ENCODE assay signal across 2 cellular contexts in the genomic region with DNA sequence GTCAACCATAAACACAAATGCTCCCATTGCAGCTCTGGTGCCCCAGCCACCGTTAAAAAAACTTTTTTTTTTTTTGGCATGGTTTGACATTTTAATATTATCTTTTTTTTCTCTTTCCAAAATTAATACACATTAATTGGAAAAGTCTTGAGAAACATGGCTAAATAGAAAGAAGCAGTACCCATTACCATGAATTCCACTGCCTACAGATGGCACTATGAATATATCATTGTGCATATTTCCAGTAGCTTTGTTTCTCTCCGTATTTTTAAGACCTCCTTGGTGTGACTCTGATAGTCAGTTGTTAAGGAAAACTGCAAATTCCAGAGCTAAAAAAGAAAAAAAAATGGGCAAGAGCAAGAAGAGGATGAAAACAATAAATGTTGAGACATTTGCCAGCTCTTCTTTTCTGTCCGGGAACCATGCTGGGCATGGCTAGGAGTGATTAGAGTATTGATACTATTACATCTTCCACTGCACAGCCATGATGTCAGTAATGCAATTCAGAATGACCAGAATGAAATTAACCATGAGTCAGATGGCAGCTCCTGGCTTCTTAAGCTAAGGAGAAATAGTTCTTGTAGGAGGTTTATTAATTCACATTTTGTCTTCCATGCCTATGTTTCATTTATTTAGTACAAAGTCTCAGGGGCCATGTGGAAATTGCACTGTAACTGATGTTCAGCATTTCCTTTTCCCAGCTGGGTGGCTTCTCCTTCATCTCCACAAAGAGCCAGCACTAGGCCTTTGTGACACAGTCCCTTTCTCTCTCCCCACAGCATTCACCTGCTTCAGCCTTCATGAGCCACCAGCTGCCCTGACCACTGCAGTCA.
TF ChIP-seq lines count a peak whose summit lies in the region.

No MANE protein-coding gene starts in this region.

TF ChIP-seq in HCT116, 20 proteins besides CTCF, POLR2A, EP300 and RAD21:
- TF ChIP-seq EZH2phosphoT487 (IDR thresholded peaks at IDR 0.05; ENCODE audit: borderline replicate concordance): no peak

TF ChIP-seq in SK-N-SH, 30 proteins besides CTCF, POLR2A, EP300 and RAD21:
- TF ChIP-seq SIN3A (IDR thresholded peaks at IDR 0.05; ENCODE audit: borderline replicate concordance, low read depth, low read length) (no peak), RCOR1 (IDR thresholded peaks at IDR 0.05; ENCODE audit: low read length) (no peak), JUND (IDR thresholded peaks at IDR 0.05) (no peak), SMC3 (IDR thresholded peaks at IDR 0.05; ENCODE audit: low read depth, low read length) (peak; percentile 26; the same call in 1 of the 2 replicates)
- TF ChIP-seq, protein P1, sequence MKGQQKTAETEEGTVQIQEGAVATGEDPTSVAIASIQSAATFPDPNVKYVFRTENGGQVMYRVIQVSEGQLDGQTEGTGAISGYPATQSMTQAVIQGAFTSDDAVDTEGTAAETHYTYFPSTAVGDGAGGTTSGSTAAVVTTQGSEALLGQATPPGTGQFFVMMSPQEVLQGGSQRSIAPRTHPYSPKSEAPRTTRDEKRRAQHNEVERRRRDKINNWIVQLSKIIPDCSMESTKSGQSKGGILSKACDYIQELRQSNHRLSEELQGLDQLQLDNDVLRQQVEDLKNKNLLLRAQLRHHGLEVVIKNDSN (IDR thresholded peaks at IDR 0.05; ENCODE audit: borderline replicate concordance, low read depth): no peak
- TF ChIP-seq, protein P2, sequence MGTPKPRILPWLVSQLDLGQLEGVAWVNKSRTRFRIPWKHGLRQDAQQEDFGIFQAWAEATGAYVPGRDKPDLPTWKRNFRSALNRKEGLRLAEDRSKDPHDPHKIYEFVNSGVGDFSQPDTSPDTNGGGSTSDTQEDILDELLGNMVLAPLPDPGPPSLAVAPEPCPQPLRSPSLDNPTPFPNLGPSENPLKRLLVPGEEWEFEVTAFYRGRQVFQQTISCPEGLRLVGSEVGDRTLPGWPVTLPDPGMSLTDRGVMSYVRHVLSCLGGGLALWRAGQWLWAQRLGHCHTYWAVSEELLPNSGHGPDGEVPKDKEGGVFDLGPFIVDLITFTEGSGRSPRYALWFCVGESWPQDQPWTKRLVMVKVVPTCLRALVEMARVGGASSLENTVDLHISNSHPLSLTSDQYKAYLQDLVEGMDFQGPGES (IDR thresholded peaks at IDR 0.05; ENCODE audit: low read depth, low read length): no peak
- TF ChIP-seq, protein P3, sequence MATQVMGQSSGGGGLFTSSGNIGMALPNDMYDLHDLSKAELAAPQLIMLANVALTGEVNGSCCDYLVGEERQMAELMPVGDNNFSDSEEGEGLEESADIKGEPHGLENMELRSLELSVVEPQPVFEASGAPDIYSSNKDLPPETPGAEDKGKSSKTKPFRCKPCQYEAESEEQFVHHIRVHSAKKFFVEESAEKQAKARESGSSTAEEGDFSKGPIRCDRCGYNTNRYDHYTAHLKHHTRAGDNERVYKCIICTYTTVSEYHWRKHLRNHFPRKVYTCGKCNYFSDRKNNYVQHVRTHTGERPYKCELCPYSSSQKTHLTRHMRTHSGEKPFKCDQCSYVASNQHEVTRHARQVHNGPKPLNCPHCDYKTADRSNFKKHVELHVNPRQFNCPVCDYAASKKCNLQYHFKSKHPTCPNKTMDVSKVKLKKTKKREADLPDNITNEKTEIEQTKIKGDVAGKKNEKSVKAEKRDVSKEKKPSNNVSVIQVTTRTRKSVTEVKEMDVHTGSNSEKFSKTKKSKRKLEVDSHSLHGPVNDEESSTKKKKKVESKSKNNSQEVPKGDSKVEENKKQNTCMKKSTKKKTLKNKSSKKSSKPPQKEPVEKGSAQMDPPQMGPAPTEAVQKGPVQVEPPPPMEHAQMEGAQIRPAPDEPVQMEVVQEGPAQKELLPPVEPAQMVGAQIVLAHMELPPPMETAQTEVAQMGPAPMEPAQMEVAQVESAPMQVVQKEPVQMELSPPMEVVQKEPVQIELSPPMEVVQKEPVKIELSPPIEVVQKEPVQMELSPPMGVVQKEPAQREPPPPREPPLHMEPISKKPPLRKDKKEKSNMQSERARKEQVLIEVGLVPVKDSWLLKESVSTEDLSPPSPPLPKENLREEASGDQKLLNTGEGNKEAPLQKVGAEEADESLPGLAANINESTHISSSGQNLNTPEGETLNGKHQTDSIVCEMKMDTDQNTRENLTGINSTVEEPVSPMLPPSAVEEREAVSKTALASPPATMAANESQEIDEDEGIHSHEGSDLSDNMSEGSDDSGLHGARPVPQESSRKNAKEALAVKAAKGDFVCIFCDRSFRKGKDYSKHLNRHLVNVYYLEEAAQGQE (IDR thresholded peaks at IDR 0.05; ENCODE audit: low read depth, low read length): no peak
TF ChIP-seq in SK-N-SH: peak in this region for 1.
